In the genomic region with DNA sequence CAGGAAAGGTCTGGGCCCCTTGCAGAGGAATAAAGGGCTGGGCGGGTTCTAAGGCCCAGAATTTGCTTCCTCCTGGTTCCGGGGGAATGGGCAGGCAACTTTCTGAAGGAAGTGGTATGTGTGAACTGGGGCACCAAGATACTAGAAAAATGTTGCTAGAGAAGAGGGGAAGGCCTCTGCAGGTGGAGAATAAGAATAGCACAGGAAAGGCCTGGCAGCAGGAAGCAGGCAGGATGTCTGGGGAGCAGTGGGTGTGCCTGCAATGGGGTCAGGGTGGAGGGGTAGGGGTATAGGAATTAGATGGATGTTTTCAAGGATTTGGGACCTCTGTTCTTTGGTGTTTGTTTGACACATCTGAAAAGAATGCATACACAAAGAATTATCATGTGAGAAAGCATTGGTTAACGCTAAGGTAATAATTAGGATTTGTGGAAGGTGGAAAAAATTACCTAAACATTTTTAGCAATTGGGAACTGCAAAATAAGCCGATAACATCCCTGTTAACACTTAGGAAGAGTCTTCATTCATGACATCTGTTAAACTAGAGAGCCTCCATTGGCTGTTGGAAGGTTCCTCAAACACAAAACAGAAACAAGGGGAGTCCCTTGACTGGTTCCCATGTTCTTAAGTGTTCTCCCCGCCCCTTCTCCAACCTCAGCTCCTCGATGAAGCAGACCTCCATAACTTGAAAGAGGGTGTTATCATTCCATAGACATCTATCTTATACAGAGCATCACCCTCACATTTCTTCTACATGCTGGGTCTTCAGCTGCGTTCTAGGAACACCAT, we compare ENCODE assay signal across 1 cellular context.
TF ChIP-seq lines count a peak whose summit lies in the region.

No MANE protein-coding gene starts in this region.

TF ChIP-seq in K562, 482 proteins besides CTCF, POLR2A, EP300 and RAD21:
- no peak for TF ChIP-seq HDAC2 (IDR thresholded peaks at IDR 0.05)
- TF ChIP-seq ZNF766 (CRISPR knock-in tag; conservative IDR thresholded peaks at IDR 0.05): no peak
